Comparison of ENCODE assay signal across 23 cellular contexts in genomic region chr7:84904561-84904960, GRCh38.
"Had no signal": no experiment of that assay in that cellular context is flagged by ENCODE, and none has a peak within 500 bp of the region (broad histone marks: within the 10 kb centered on the region; RNA-seq: fewer than 3 reads in every experiment).

No MANE protein-coding gene starts in this region.

- FAIRE-seq: endometrium, islet of Langerhans, pancreas had no signal

- H3K4me3 ChIP-seq: colonic mucosa, esophagus squamous epithelium, lower lobe of right lung, pancreas, testis, upper lobe of right lung had no signal

- H3K4me1 ChIP-seq: colonic mucosa, esophagus squamous epithelium, lower lobe of right lung, pancreas, testis, upper lobe of right lung had no signal

- H3K27ac ChIP-seq: colonic mucosa, esophagus squamous epithelium, lower lobe of right lung, neutrophil, pancreas, testis, upper lobe of right lung had no signal

- H3K36me3 ChIP-seq: colonic mucosa, esophagus squamous epithelium, lower lobe of right lung, neutrophil, pancreas, upper lobe of right lung had no signal

- H3K27me3 ChIP-seq: colonic mucosa, esophagus squamous epithelium, neutrophil, pancreas, testis, upper lobe of right lung had no signal

- DNase-seq: activated CD4-positive, alpha-beta memory T cell treated with anti-CD3 and anti-CD28 coated beads, Interleukin-2, amount 10 ng/mL, durations not matched to agents 7 days and 5 days; activated CD4-positive, alpha-beta T cell treated with anti-CD3 and anti-CD28 coated beads for 48 hours; activated CD4-positive, CD25-positive, alpha-beta regulatory T cell; activated CD8-positive, alpha-beta memory T cell treated with anti-CD3 and anti-CD28 coated beads, Interleukin-2, amount 10 ng/mL, durations not matched to agents 7 days and 5 days; activated naive CD4-positive, alpha-beta T cell; activated naive CD8-positive, alpha-beta T cell treated with anti-CD3 and anti-CD28 coated beads for 36 hours; amygdala; caudate nucleus; colonic mucosa; esophagus squamous epithelium; lower lobe of right lung; pancreas; stimulated activated CD4-positive, alpha-beta T cell treated with anti-CD3 and anti-CD28 coated beads, Interleukin-4, amount 100 ng/mL, for 4 hours; T1000; testis; upper lobe of right lung had no signal

- ATAC-seq: activated CD8-positive, alpha-beta memory T cell treated with anti-CD3 and anti-CD28 coated beads, Interleukin-2, amount 10 ng/mL, durations not matched to agents 7 days and 5 days; activated T-helper 17 cell treated with anti-CD3 and anti-CD28 coated beads, Interleukin-2, amount 50 U/mL, for 72 hours; lower lobe of right lung; natural killer cell treated with Interleukin-12 subunit alpha and Interleukin-12 subunit beta and Interleukin-15 and Interleukin-18, amount 100 ng/mL, for 72 hours; pancreas; sciatic nerve; stimulated activated memory B cell treated with anti-CD40 and anti-IgM and Interleukin-4, amounts not matched to agents 10 μg/mL and 1 μg/mL and 100 μg/mL, for 72 hours; upper lobe of right lung had no signal

- H3K9me3 ChIP-seq: colonic mucosa, esophagus squamous epithelium, lower lobe of right lung, neutrophil, pancreas, testis, upper lobe of right lung had no signal
